25 cellular contexts compared by ENCODE assay signal in the genomic region with DNA sequence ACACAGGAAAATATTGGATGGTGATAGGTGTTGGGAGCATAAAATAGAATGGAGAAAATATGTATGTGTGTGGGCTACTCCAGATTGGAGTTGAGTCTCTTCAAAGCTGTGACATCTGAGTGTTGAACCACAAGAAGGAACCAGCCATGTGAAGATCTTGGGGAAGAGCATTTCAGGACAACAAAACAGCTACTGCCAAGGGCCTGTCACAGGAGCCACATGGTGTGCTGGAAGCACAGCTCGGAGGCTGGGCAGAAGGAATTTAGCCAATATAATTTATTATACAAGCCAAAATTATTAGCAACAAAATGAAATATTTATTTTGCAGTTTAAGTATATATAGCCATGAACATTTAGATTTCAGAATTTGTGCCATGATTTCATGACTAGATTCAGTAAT.
DNase-seq lines count a peak whose midpoint lies in the region; ATAC-seq and TF ChIP-seq lines count a peak whose summit lies in the region.
"Had no signal": no experiment of that assay in that cellular context is flagged by ENCODE, and none has a peak within 500 bp of the region (broad histone marks: within the 10 kb centered on the region; RNA-seq: fewer than 3 reads in every experiment).

No MANE protein-coding gene starts in this region.

- ATAC-seq in left cardiac atrium, result peak; percentile 63
- no peak for ATAC-seq in GM18867 (IDR thresholded peaks at IDR 0.05; ENCODE audit: unreplicated experiment)

- POLR2A ChIA-PET in activated CD4-positive, alpha-beta memory T cell treated with anti-CD3 and anti-CD28 coated beads for 36 hours (lab: Charles Lee), result no interaction called here

- H3K27ac Mint-ChIP-seq in brain, result peak overlapping the region in 3 of 5 experiments; percentile 3 to 48 (median 40)
- no peak overlapping the region for H3K27ac Mint-ChIP-seq in activated CD4-positive, alpha-beta memory T cell treated with anti-CD3 and anti-CD28 coated beads for 36 hours
- H3K27ac Mint-ChIP-seq: CD14-positive monocyte; CD8-positive, alpha-beta memory T cell; IgD-negative memory B cell had no signal

- no peak overlapping the region for H3K27ac ChIP-seq in colonic mucosa
- H3K27ac ChIP-seq: 22Rv1, KMS-11, RWPE1 had no signal

- no peak overlapping the region for H3K4me3 Mint-ChIP-seq in brain
- no peak overlapping the region for H3K4me3 Mint-ChIP-seq in activated CD4-positive, alpha-beta memory T cell treated with anti-CD3 and anti-CD28 coated beads for 36 hours
- H3K4me3 Mint-ChIP-seq: CD14-positive monocyte; CD8-positive, alpha-beta memory T cell; IgD-negative memory B cell had no signal

- H3K27me3 ChIP-seq in colonic mucosa, result no peaks in the 10 kb centered on the region
- H3K27me3 ChIP-seq: BE2C had no signal

- no peak overlapping the region for H3K4me3 ChIP-seq in colonic mucosa

- peak; percentile 41 for DNase-seq in NCI-H82 (lab: John Stamatoyannopoulos, UW)
- DNase-seq in NCI-H82 treated with DMSO at 0.1 percent for 48 hours (lab: John Stamatoyannopoulos, UW; ENCODE audit: unreplicated experiment), result no peak
- no peak for DNase-seq in left cardiac atrium
- DNase-seq in pons (ENCODE audit: low spot score), result peak; percentile 4
- no peak for DNase-seq in activated CD4-positive, alpha-beta memory T cell treated with anti-CD3 and anti-CD28 coated beads for 36 hours
- DNase-seq in colonic mucosa, result no peak
- DNase-seq: BE2C; CD8-positive, alpha-beta memory T cell; DND-41; HCEC 1CT; MM.1S; NCI-H1048; NCI-H1694; NCI-H2029 treated with DMSO at 0.1 percent for 48 hours; NCI-H446 treated with DMSO at 0.1 percent for 48 hours; NCI-H526; SIG-M5 had no signal

- no peak overlapping the region for H3K9ac ChIP-seq in colonic mucosa (ENCODE audit: low read depth in 2 of 2, low read length in 2 of 2)
- H3K9ac ChIP-seq: KMS-11, SK-N-SH had no signal

- no peaks in the 10 kb centered on the region for H3K9me3 ChIP-seq in colonic mucosa
- H3K9me3 ChIP-seq: BE2C, SK-N-SH had no signal

- peaks cover 33% of the 10 kb centered on the region for H3K4me1 Mint-ChIP-seq in brain
- peaks cover 4% of the 10 kb centered on the region for H3K4me1 Mint-ChIP-seq in activated CD4-positive, alpha-beta memory T cell treated with anti-CD3 and anti-CD28 coated beads for 36 hours (ENCODE audit: low read depth)

- no peaks in the 10 kb centered on the region for H3K4me1 ChIP-seq in colonic mucosa

- CTCF ChIA-PET in activated CD4-positive, alpha-beta memory T cell treated with anti-CD3 and anti-CD28 coated beads for 36 hours (lab: Charles Lee), result no interaction called here

- peaks cover 54% of the 10 kb centered on the region for H3K36me3 Mint-ChIP-seq in brain
- H3K36me3 Mint-ChIP-seq in activated CD4-positive, alpha-beta memory T cell treated with anti-CD3 and anti-CD28 coated beads for 36 hours, result peaks cover 39% of the 10 kb centered on the region

- no peak for TF ChIP-seq CTCF in brain (conservative IDR thresholded peaks at IDR 0.05)
- TF ChIP-seq CTCF in colonic mucosa (IDR thresholded peaks at IDR 0.05), result no peak

- no peaks in the 10 kb centered on the region for H3K27me3 Mint-ChIP-seq in brain
- H3K27me3 Mint-ChIP-seq in activated CD4-positive, alpha-beta memory T cell treated with anti-CD3 and anti-CD28 coated beads for 36 hours, result no peaks in the 10 kb centered on the region
- H3K27me3 Mint-ChIP-seq: CD8-positive, alpha-beta memory T cell; IgD-negative memory B cell had no signal

- H3K36me3 ChIP-seq in colonic mucosa, result no peaks in the 10 kb centered on the region
- H3K36me3 ChIP-seq: BE2C had no signal

- intact Hi-C loops in left cardiac atrium (cut with DNase I) (no loop called here), colonic mucosa (cut with DNase I) (no loop called here)
- intact Hi-C loops in activated CD4-positive, alpha-beta memory T cell treated with anti-CD3 and anti-CD28 coated beads for 36 hours (cut with micrococcal nuclease), result no loop called here

- peaks cover 0 to 6% (median 0%) of the 10 kb centered on the region in 5 experiments for H3K9me3 Mint-ChIP-seq in brain
- H3K9me3 Mint-ChIP-seq in activated CD4-positive, alpha-beta memory T cell treated with anti-CD3 and anti-CD28 coated beads for 36 hours, result no peaks in the 10 kb centered on the region
- H3K9me3 Mint-ChIP-seq: CD8-positive, alpha-beta memory T cell had no signal

Comparison
In these comparisons a context has a peak if more than half of its experiments do, and no peak if none do; other contexts are left out.
1. DNase-seq: peak in NCI-H82 (single experiment) and pons (single experiment); none in NCI-H82 treated with DMSO at 0.1 percent for 48 hours (single experiment), left cardiac atrium (single experiment), activated CD4-positive, alpha-beta memory T cell treated with anti-CD3 and anti-CD28 coated beads for 36 hours (single experiment) and colonic mucosa (single experiment).